1 cellular context compared by ENCODE assay signal in genomic region chr7:107025449-107026103, GRCh38.
TF ChIP-seq lines count a peak whose summit lies in the region.

No MANE protein-coding gene starts in this region.

TF ChIP-seq in K562, 482 proteins besides CTCF, POLR2A, EP300 and RAD21 (continued from another document and continues in another):
- TF ChIP-seq CBFA2T3 (IDR thresholded peaks at IDR 0.05) (peak; percentile 71), ZBTB5 (IDR thresholded peaks at IDR 0.05) (no peak), HNRNPK (IDR thresholded peaks at IDR 0.05; ENCODE audit: low read depth, low read length, poor library complexity, severe bottlenecking) (no peak), DIDO1 (tag; IDR thresholded peaks at IDR 0.05; ENCODE audit: low read depth) (no peak), CC2D1A (IDR thresholded peaks at IDR 0.05) (peak; percentile 88; the same call in 1 of the 2 replicates), ZNF408 (CRISPR knock-in tag; IDR thresholded peaks at IDR 0.05; ENCODE audit: low read depth) (no peak), ZNF274 (IDR thresholded peaks at IDR 0.05; ENCODE audit: borderline replicate concordance, low read depth, low read length) (no peak), HES1 (IDR thresholded peaks at IDR 0.05; ENCODE audit: low read depth) (no peak), BCOR (IDR thresholded peaks at IDR 0.05) (peak; percentile 82), LCOR (CRISPR knock-in tag; IDR thresholded peaks at IDR 0.05) (no peak), ZNF318 (IDR thresholded peaks at IDR 0.05; ENCODE audit: borderline replicate concordance in 1 of 2, low read depth in 1 of 2) (peak; percentile 19 to 73; a peak in 1 of 4 replicates), POLR2B (IDR thresholded peaks at IDR 0.05; ENCODE audit: low read depth, partially characterized antibody) (no peak), ZNF280A (IDR thresholded peaks at IDR 0.05; ENCODE audit: low read depth, partially characterized antibody) (peak; percentile 21), SIN3A (IDR thresholded peaks at IDR 0.05; ENCODE audit: borderline replicate concordance in 2 of 2, control insufficient read depth in 1 of 2, low read depth in 2 of 2, low read length in 2 of 2) (no peak), SMARCE1 (IDR thresholded peaks at IDR 0.05) (peak; percentile 91), CEBPZ (IDR thresholded peaks at IDR 0.05; ENCODE audit: borderline replicate concordance, low read depth, low read length) (no peak), ARHGAP35 (IDR thresholded peaks at IDR 0.05; ENCODE audit: partially characterized antibody) (no peak), CREB3 (tag; conservative IDR thresholded peaks at IDR 0.05; ENCODE audit: low read depth) (no peak), KLF16 (IDR thresholded peaks at IDR 0.05) (no peak), ZNF766 (CRISPR knock-in tag; conservative IDR thresholded peaks at IDR 0.05) (0 out of 2 replicates have a peak, but pooled peaks have one; percentile 22), DACH1 (IDR thresholded peaks at IDR 0.05; ENCODE audit: partially characterized antibody) (peak; percentile 59), CBFB (CRISPR knock-in tag; IDR thresholded peaks at IDR 0.05) (no peak), GTF3C2 (IDR thresholded peaks at IDR 0.05; ENCODE audit: borderline replicate concordance, extremely low read depth, insufficient read length) (no peak), ZFP91 (CRISPR knock-in tag; IDR thresholded peaks at IDR 0.05) (no peak)
